8 cellular contexts compared by ENCODE assay signal in the genomic region with DNA sequence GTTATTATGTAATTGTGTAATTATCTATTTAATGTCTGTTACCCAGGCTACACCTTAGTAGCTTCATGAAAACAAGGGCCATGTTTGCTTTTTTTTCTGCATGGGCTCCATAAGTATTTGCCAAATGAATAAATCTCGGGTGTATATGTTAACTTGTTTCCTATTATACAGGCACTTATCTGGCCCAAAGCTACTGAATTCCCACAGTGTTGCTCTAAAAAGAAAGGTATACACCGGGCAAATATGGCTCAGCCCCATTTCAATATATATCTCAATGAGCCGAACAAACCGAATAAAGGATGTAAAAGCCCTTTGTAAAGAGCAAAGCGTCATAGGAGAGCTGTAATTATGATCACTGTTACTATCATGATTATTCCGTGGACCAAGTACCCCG. TPM values are rescaled to one million over a fixed set of nuclear protein-coding genes. Genes with fewer than 3 reads are reported as not detected.
DNase-seq lines count a peak whose midpoint lies in the region; ATAC-seq and TF ChIP-seq lines count a peak whose summit lies in the region.

No MANE protein-coding gene starts in this region.

- intact Hi-C loops in activated B cell treated with CpG ODN at 0.5 μM for 24 hours (cut with micrococcal nuclease), result loop anchor here (5.0 kb wide), 3 partner anchors 326 to 1134 kb away; partner anchors contain the start of genes ANTXR2 and FRAS1

- no peak for ATAC-seq in activated B cell treated with CpG ODN at 0.5 μM for 24 hours (ENCODE audit: low read depth)
- ATAC-seq in HG03280 (IDR thresholded peaks at IDR 0.05; ENCODE audit: unreplicated experiment), result no peak
- ATAC-seq in GM18520 (IDR thresholded peaks at IDR 0.05; ENCODE audit: unreplicated experiment), result no peak

- no peak for TF ChIP-seq CTCF in activated B cell treated with CpG ODN at 0.5 μM for 24 hours (IDR thresholded peaks at IDR 0.05)

- H3K9ac ChIP-seq in iPS-18a (ENCODE audit: low read length) (peak overlapping the region; percentile 63), stomach smooth muscle (ENCODE audit: low read length in 2 of 2) (peak overlapping the region; percentile 83 to 85)

- H3K4me1 Mint-ChIP-seq in activated T-cell treated with anti-CD3 and anti-CD28 coated beads, Interleukin-2, amount 50 U/mL, for 24 hours (ENCODE audit: low read depth), result peaks cover 51% of the 10 kb centered on the region
- peaks cover 20% of the 10 kb centered on the region for H3K4me1 Mint-ChIP-seq in activated B cell treated with CpG ODN at 0.5 μM for 24 hours

- H3K4me3 ChIP-seq in iPS-18a (ENCODE audit: low read length), result peak overlapping the region; percentile 79
- peak overlapping the region; percentile 89 to 93 for H3K4me3 ChIP-seq in stomach smooth muscle (ENCODE audit: low read length in 2 of 2)

- H3K36me3 ChIP-seq in iPS-18a (ENCODE audit: control insufficient read depth, low read depth, low read length), result no peaks in the 10 kb centered on the region
- H3K36me3 ChIP-seq in stomach smooth muscle (ENCODE audit: control insufficient read depth in 2 of 2, insufficient read depth in 2 of 2, low read length in 2 of 2), result no peaks in the 10 kb centered on the region

- H3K27ac Mint-ChIP-seq in activated T-cell treated with anti-CD3 and anti-CD28 coated beads, Interleukin-2, amount 50 U/mL, for 24 hours, result peak overlapping the region; percentile 64
- H3K27ac Mint-ChIP-seq in activated B cell treated with CpG ODN at 0.5 μM for 24 hours, result peak overlapping the region; percentile 84

- DNase-seq in activated T-cell treated with anti-CD3 and anti-CD28 coated beads, Interleukin-2, amount 50 U/mL, for 24 hours, result no peak
- no peak for DNase-seq in activated T-cell treated with anti-CD3 and anti-CD28 coated beads for 4 hours
- no peak for DNase-seq in activated B cell treated with CpG ODN at 0.5 μM for 24 hours
- no peak for DNase-seq in pons (ENCODE audit: low spot score)

- H3K27me3 ChIP-seq in iPS-18a (ENCODE audit: control insufficient read depth, insufficient read depth, low read length), result peaks cover 27% of the 10 kb centered on the region
- no peaks in the 10 kb centered on the region for H3K27me3 ChIP-seq in stomach smooth muscle (ENCODE audit: control insufficient read depth in 1 of 2, insufficient read depth in 2 of 2, low read length in 2 of 2)

- peaks cover 8% of the 10 kb centered on the region for H3K27me3 Mint-ChIP-seq in activated T-cell treated with anti-CD3 and anti-CD28 coated beads, Interleukin-2, amount 50 U/mL, for 24 hours
- H3K27me3 Mint-ChIP-seq in activated B cell treated with CpG ODN at 0.5 μM for 24 hours, result no peaks in the 10 kb centered on the region

- H3K4me3 Mint-ChIP-seq in activated T-cell treated with anti-CD3 and anti-CD28 coated beads, Interleukin-2, amount 50 U/mL, for 24 hours, result peak overlapping the region; percentile 87
- peak overlapping the region; percentile 96 for H3K4me3 Mint-ChIP-seq in activated B cell treated with CpG ODN at 0.5 μM for 24 hours

- H3K27ac ChIP-seq in iPS-18a (ENCODE audit: low read length), result no peak overlapping the region
- H3K27ac ChIP-seq in stomach smooth muscle (ENCODE audit: low read length), result no peak overlapping the region

- H3K9me3 Mint-ChIP-seq in activated T-cell treated with anti-CD3 and anti-CD28 coated beads, Interleukin-2, amount 50 U/mL, for 24 hours, result no peaks in the 10 kb centered on the region
- no peaks in the 10 kb centered on the region for H3K9me3 Mint-ChIP-seq in activated B cell treated with CpG ODN at 0.5 μM for 24 hours

- H3K36me3 Mint-ChIP-seq in activated T-cell treated with anti-CD3 and anti-CD28 coated beads, Interleukin-2, amount 50 U/mL, for 24 hours (ENCODE audit: low read depth), result peaks cover 23% of the 10 kb centered on the region
- peaks cover 8% of the 10 kb centered on the region for H3K36me3 Mint-ChIP-seq in activated B cell treated with CpG ODN at 0.5 μM for 24 hours (ENCODE audit: low read depth)

- CTCF ChIA-PET in activated B cell treated with CpG ODN at 0.5 μM for 24 hours (lab: Charles Lee), result interaction anchor here (2.8 kb wide), 1 partner anchor 14 kb away, joined by 16 read pairs; no protein-coding TSS in a partner anchor

- POLR2A ChIA-PET in activated B cell treated with CpG ODN at 0.5 μM for 24 hours (lab: Charles Lee), result interaction anchor here (0.6 to 1.4 kb wide), 5 partner anchors 16 to 277 kb away, joined by 3 read pairs; partner anchors contain the start of gene BMP2K

- H3K4me1 ChIP-seq in iPS-18a (ENCODE audit: control insufficient read depth, low read depth, low read length) (peaks cover 20% of the 10 kb centered on the region), stomach smooth muscle (ENCODE audit: control insufficient read depth, insufficient read depth, low read length) (peaks cover 5% of the 10 kb centered on the region)

- H3K9me3 ChIP-seq in iPS-18a (ENCODE audit: control insufficient read depth, low read depth, low read length) (no peaks in the 10 kb centered on the region), stomach smooth muscle (ENCODE audit: control insufficient read depth in 2 of 2, low read length in 2 of 2) (no peaks in the 10 kb centered on the region)

RNA-seq across cellular contexts. Expression of gene PAQR3, which starts 0.8 kb away (rescaled TPM):
- total RNA-seq in activated B cell treated with CpG ODN at 0.5 μM for 24 hours, result 10.2 and 10.3 TPM in 2 replicates
